Comparison of ENCODE assay signal across 19 cellular contexts in the genomic region with DNA sequence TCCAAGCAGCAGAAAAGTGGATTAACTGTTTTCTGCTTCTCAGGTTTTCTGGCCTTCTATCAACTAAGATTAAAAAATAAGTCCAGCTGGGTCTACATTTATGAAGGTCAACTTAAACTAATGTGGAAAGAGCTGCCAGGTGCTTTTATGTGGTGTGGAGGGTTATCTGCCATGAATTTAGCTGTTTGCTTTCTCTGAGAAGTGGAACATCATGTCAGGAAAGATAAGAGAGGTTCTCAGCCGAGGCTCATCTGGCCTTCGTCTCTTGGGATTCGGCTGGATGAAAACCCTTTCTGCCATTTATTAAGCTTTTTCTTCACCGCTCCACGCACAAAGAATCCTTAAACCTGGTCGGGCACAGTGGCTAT. TPM values are rescaled to one million over a fixed set of nuclear protein-coding genes. Genes with fewer than 3 reads are reported as not detected.
DNase-seq lines count a peak whose midpoint lies in the region; ATAC-seq and TF ChIP-seq lines count a peak whose summit lies in the region.
"Had no signal": no experiment of that assay in that cellular context is flagged by ENCODE, and none has a peak within 500 bp of the region (broad histone marks: within the 10 kb centered on the region; RNA-seq: fewer than 3 reads in every experiment).

No MANE protein-coding gene starts in this region.

- no peaks in the 10 kb centered on the region for H3K36me3 Mint-ChIP-seq in Caco-2 (ENCODE audit: insufficient read depth, unreplicated experiment)
- H3K36me3 Mint-ChIP-seq in CD4-positive, alpha-beta memory T cell, result peaks cover 2 to 8% of the 10 kb centered on the region in 2 donors
- H3K36me3 Mint-ChIP-seq: activated naive CD8-positive, alpha-beta T cell; T-cell had no signal

- peaks cover 18% of the 10 kb centered on the region for H3K4me1 ChIP-seq in Caco-2
- peaks cover 23% of the 10 kb centered on the region for H3K4me1 ChIP-seq in PC-9 (replicated peaks; ENCODE audit: insufficient read depth)
- H3K4me1 ChIP-seq in left lung, result peaks cover 0 to 14% of the 10 kb centered on the region in 2 donors
- peaks cover 14% of the 10 kb centered on the region for H3K4me1 ChIP-seq in CD4-positive, alpha-beta memory T cell (ENCODE audit: insufficient read depth, low read length)

- H3K9me3 Mint-ChIP-seq in Caco-2 (ENCODE audit: unreplicated experiment), result no peaks in the 10 kb centered on the region
- H3K9me3 Mint-ChIP-seq in CD4-positive, alpha-beta memory T cell, result peaks cover 2 to 52% (median 30%) of the 10 kb centered on the region in 8 donors

- peak overlapping the region; percentile 55 for H3K27ac Mint-ChIP-seq in Caco-2 (ENCODE audit: unreplicated experiment)
- no peak overlapping the region for H3K27ac Mint-ChIP-seq in CD4-positive, alpha-beta memory T cell
- H3K27ac Mint-ChIP-seq: activated naive CD8-positive, alpha-beta T cell; activated T-helper 1 cell treated with anti-CD3 and anti-CD28 coated beads, Interleukin-12 subunit alpha, Interleukin-12 subunit beta, Interleukin-2, Interleukin-4 antibody, amounts not matched to agents 30 ng/mL and 10 ng/mL and 1 ng/mL, durations not matched to agents 14 hours and 24 hours and 36 hours; effector memory CD8-positive, alpha-beta T cell; T-cell had no signal

- H3K9me2 ChIP-seq in PC-9 (ENCODE audit: insufficient read depth), result no peaks in the 10 kb centered on the region

- H3K9me3 ChIP-seq in Caco-2 (peaks cover 14% of the 10 kb centered on the region; the same call in 1 of the 2 replicates), PC-9 (ENCODE audit: insufficient read depth, low read depth) (peaks cover 19% of the 10 kb centered on the region), left lung (peaks cover 0 to 19% of the 10 kb centered on the region in 2 donors)
- H3K9me3 ChIP-seq in CD4-positive, alpha-beta memory T cell (ENCODE audit: control insufficient read depth in 1 of 2, low read length in 2 of 2), result no peaks in the 10 kb centered on the region
- H3K9me3 ChIP-seq: neutrophil had no signal

- TF ChIP-seq CTCF in Caco-2 (IDR thresholded peaks at IDR 0.05; ENCODE audit: insufficient read depth in 1 of 2, low read depth in 1 of 2, low read length in 1 of 2, severe bottlenecking in 1 of 2, unreplicated experiment in 1 of 2), result no peak
- TF ChIP-seq CTCF in PC-9 (conservative IDR thresholded peaks at IDR 0.05), result no peak
- TF ChIP-seq CTCF in left lung (IDR thresholded peaks at IDR 0.05), result no peak

- H4K20me1 ChIP-seq in PC-9 (ENCODE audit: insufficient read depth), result no peaks in the 10 kb centered on the region

- peaks cover 10% of the 10 kb centered on the region for H3K4me1 Mint-ChIP-seq in Caco-2 (ENCODE audit: low read depth, unreplicated experiment)
- H3K4me1 Mint-ChIP-seq in CD4-positive, alpha-beta memory T cell, result peaks cover 5 to 15% (median 11%) of the 10 kb centered on the region in 4 donors

- intact Hi-C loops in Caco-2 (cut with micrococcal nuclease; ENCODE audit: unreplicated experiment), result loop anchor here (10.0 kb wide), 1 partner anchor 57 kb away; no protein-coding TSS in a partner anchor
- intact Hi-C loops in PC-9 (cut with micrococcal nuclease; ENCODE audit: unreplicated experiment), result no loop called here
- intact Hi-C loops in left lung (cut with DNase I), result no loop called here
- intact Hi-C loops in CD4-positive, alpha-beta memory T cell (cut with micrococcal nuclease), result no loop called here

- H3K27me3 ChIP-seq in Caco-2 (replicated peaks; ENCODE audit: control insufficient read depth, insufficient read depth, low read length) (no peaks in the 10 kb centered on the region), PC-9 (ENCODE audit: insufficient read depth, low read depth) (peaks cover 26% of the 10 kb centered on the region), left lung (peaks cover 21 to 58% of the 10 kb centered on the region in 2 donors)
- H3K27me3 ChIP-seq in CD4-positive, alpha-beta memory T cell (ENCODE audit: insufficient read depth, low read length), result peaks cover 32% of the 10 kb centered on the region

- peak overlapping the region; percentile 59 for H3K4me2 ChIP-seq in PC-9

- CTCF ChIA-PET in Caco-2 (lab: Charles Lee), result no interaction called here
- CTCF ChIA-PET in PC-9 (lab: Charles Lee), result no interaction called here
- CTCF ChIA-PET in CD4-positive, alpha-beta memory T cell (lab: Charles Lee; ENCODE audit: partially characterized antibody), result no interaction called here

- H3F3A ChIP-seq in PC-9 (ENCODE audit: insufficient read depth, low read depth), result peaks cover 11% of the 10 kb centered on the region; the same call in 1 of the 2 replicates

- H3K27ac ChIP-seq in PC-9 (no peak overlapping the region), left lung (peak overlapping the region; percentile 24 to 61)
- H3K27ac ChIP-seq in CD4-positive, alpha-beta memory T cell (ENCODE audit: low read depth, low read length), result no peak overlapping the region
- H3K27ac ChIP-seq: neutrophil, tibial artery had no signal

- H3K36me3 ChIP-seq in Caco-2 (ENCODE audit: control insufficient read depth, insufficient read depth, low read length), result no peaks in the 10 kb centered on the region; the same call in 1 of the 2 replicates
- no peaks in the 10 kb centered on the region for H3K36me3 ChIP-seq in PC-9 (ENCODE audit: low read depth)
- H3K36me3 ChIP-seq in left lung, result no peaks in the 10 kb centered on the region
- no peaks in the 10 kb centered on the region for H3K36me3 ChIP-seq in CD4-positive, alpha-beta memory T cell (ENCODE audit: insufficient read depth, low read length)
- H3K36me3 ChIP-seq: neutrophil, tibial artery had no signal

- ATAC-seq in left lung (no peak), HG02884 (IDR thresholded peaks at IDR 0.05; ENCODE audit: unreplicated experiment) (no peak)
- ATAC-seq: effector memory CD8-positive, alpha-beta T cell; Right ventricle myocardium inferior; stimulated activated naive CD8-positive, alpha-beta T cell treated with anti-CD3 and anti-CD28 coated beads, Interleukin-15, Interleukin-2, amounts not matched to agents 100 U/mL and 50 U/mL, for 24 hours; T-cell had no signal

- DNase-seq in Caco-2 (peak in 1 of 2 experiments; percentile 16), NCI-H1092 (lab: John Stamatoyannopoulos, UW) (peak; percentile 85), PC-9 (no peak), left lung (no peak), NCI-H1105 treated with DMSO at 0.1 percent for 48 hours (lab: John Stamatoyannopoulos, UW) (no peak)
- no peak for DNase-seq in CD4-positive, alpha-beta memory T cell
- DNase-seq: activated CD4-positive, alpha-beta T cell treated with anti-CD3 and anti-CD28 coated beads for 48 hours; effector memory CD8-positive, alpha-beta T cell; HCEC 1CT; Kasumi-1; stimulated activated CD4-positive, alpha-beta T cell treated with anti-CD3 and anti-CD28 coated beads, Interleukin-4, amount 100 ng/mL, for 1 hour; stimulated activated naive CD8-positive, alpha-beta T cell treated with anti-CD3 and anti-CD28 coated beads, Interleukin-15, Interleukin-2, amounts not matched to agents 100 U/mL and 50 U/mL, for 24 hours; T-cell; tibial artery had no signal

- BruUV-seq in Caco-2 (replicated peaks; lab: Mats Ljungman, UMichigan), result TSS peak; percentile 68
- BruUV-seq in PC-9 (replicated peaks; lab: Mats Ljungman, UMichigan), result no TSS peak

- H2AFZ ChIP-seq in PC-9, result no peak overlapping the region

- H3K4me3 ChIP-seq in Caco-2 (ENCODE audit: low read depth, low read length), result no peak overlapping the region
- peak overlapping the region; percentile 0; the same call in 1 of the 2 replicates for H3K4me3 ChIP-seq in PC-9
- no peak overlapping the region for H3K4me3 ChIP-seq in left lung
- no peak overlapping the region for H3K4me3 ChIP-seq in CD4-positive, alpha-beta memory T cell (ENCODE audit: low read length in 2 of 2)
- H3K4me3 ChIP-seq: tibial artery had no signal

- no peak overlapping the region for H3K4me3 Mint-ChIP-seq in Caco-2 (ENCODE audit: unreplicated experiment)
- no peak overlapping the region for H3K4me3 Mint-ChIP-seq in CD4-positive, alpha-beta memory T cell
- H3K4me3 Mint-ChIP-seq: activated naive CD8-positive, alpha-beta T cell; activated T-helper 1 cell treated with anti-CD3 and anti-CD28 coated beads, Interleukin-12 subunit alpha, Interleukin-12 subunit beta, Interleukin-2, Interleukin-4 antibody, amounts not matched to agents 30 ng/mL and 10 ng/mL and 1 ng/mL, durations not matched to agents 14 hours and 24 hours and 36 hours; effector memory CD8-positive, alpha-beta T cell; T-cell had no signal

- POLR2A ChIA-PET in Caco-2 (lab: Charles Lee), result interaction anchor here (1.0 kb wide), 1 partner anchor 53 kb away, joined by 3 read pairs; no protein-coding TSS in a partner anchor
- POLR2A ChIA-PET in PC-9 (lab: Charles Lee; ENCODE audit: unreplicated experiment), result no interaction called here
- POLR2A ChIA-PET in CD4-positive, alpha-beta memory T cell (lab: Charles Lee; ENCODE audit: partially characterized antibody), result no interaction called here

- peaks cover 2% of the 10 kb centered on the region for H3K27me3 Mint-ChIP-seq in Caco-2 (ENCODE audit: insufficient read depth, unreplicated experiment)
- peaks cover 31 to 36% of the 10 kb centered on the region in 2 donors for H3K27me3 Mint-ChIP-seq in CD4-positive, alpha-beta memory T cell

- H3K79me2 ChIP-seq in PC-9 (ENCODE audit: low read depth), result no peaks in the 10 kb centered on the region

RNA-seq across cellular contexts. Expression of a gene that starts 5.5 kb away (rescaled TPM):
- 1.4 and 2.6 TPM in 2 replicates for total RNA-seq in Caco-2 (2022)
- not detected in 2 replicates for total RNA-seq in PC-9 (2021)
- 1 to 10 TPM; 4.0 to 6.9 TPM for total RNA-seq in left lung
- 1 to 10 TPM; 1.7 to 1.8 TPM for total RNA-seq in CD4-positive, alpha-beta memory T cell
- 1 to 10 TPM; 1.9 to 2.6 TPM for polyA plus RNA-seq in CD4-positive, alpha-beta memory T cell

Comparison
In these comparisons a context has a peak if more than half of its experiments do, and no peak if none do; other contexts are left out.
1. H3K27ac ChIP-seq: peak in left lung (2 of 2); none in PC-9 (single experiment) and CD4-positive, alpha-beta memory T cell (single experiment).